Comparison of ENCODE assay signal across 25 cellular contexts in genomic region chr1:67557731-67558448, GRCh38.
DNase-seq lines count a peak whose midpoint lies in the region; ATAC-seq and TF ChIP-seq lines count a peak whose summit lies in the region.
"Had no signal": no experiment of that assay in that cellular context is flagged by ENCODE, and none has a peak within 500 bp of the region (broad histone marks: within the 10 kb centered on the region; RNA-seq: fewer than 3 reads in every experiment).

No MANE protein-coding gene starts in this region.

- H4K20me1 ChIP-seq in Karpas-422 (ENCODE audit: insufficient read depth, low read depth, low read length), result no peaks in the 10 kb centered on the region

- H3K27me3 ChIP-seq in Karpas-422 (ENCODE audit: low read length) (no peaks in the 10 kb centered on the region), right lobe of liver (no peaks in the 10 kb centered on the region), vagina (no peaks in the 10 kb centered on the region)
- H3K27me3 ChIP-seq: brain microvascular endothelial cell, left lung had no signal

- H3K27ac ChIP-seq in Karpas-422 (ENCODE audit: low read length), result no peak overlapping the region
- H3K27ac ChIP-seq in right lobe of liver, result peak overlapping the region in 2 of 3 donors; percentile 55 to 88
- H3K27ac ChIP-seq in vagina, result peak overlapping the region; percentile 64
- H3K27ac ChIP-seq: brain microvascular endothelial cell, left lung, psoas muscle had no signal

- intact Hi-C loops in right lobe of liver (cut with DNase I) (no loop called here), vagina (cut with DNase I) (loop anchor here (2.0 kb wide), 1 partner anchor 25 kb away; no protein-coding TSS in a partner anchor), mucosa of descending colon (cut with DNase I, micrococcal nuclease) (no loop called here)

- H3K4me2 ChIP-seq in Karpas-422 (ENCODE audit: low read depth, low read length, poor library complexity, severe bottlenecking), result no peak overlapping the region
- H3K4me2 ChIP-seq: GM23338, SK-N-SH had no signal

- H3K9me2 ChIP-seq in Karpas-422 (replicated peaks; ENCODE audit: insufficient read depth, low read length), result no peaks in the 10 kb centered on the region
- H3K9me2 ChIP-seq: SK-N-SH had no signal

- peak; percentile 48 to 68 (median 56) for ATAC-seq in right lobe of liver
- ATAC-seq in mucosa of descending colon, result no peak
- ATAC-seq in HG03095 (IDR thresholded peaks at IDR 0.05; ENCODE audit: unreplicated experiment), result no peak
- ATAC-seq: activated CD8-positive, alpha-beta T cell treated with anti-CD3 and anti-CD28 coated beads for 36 hours; GM23338; left lung; psoas muscle; stimulated activated memory B cell treated with anti-CD40 and anti-IgM and Interleukin-4, amounts not matched to agents 10 μg/mL and 1 μg/mL and 100 μg/mL, for 72 hours had no signal

- WGBS in right lobe of liver (ENCODE audit: insufficient coverage, low coverage, low lambda C conversion rate, missing lambda C conversion rate), result 41% methylated on average over 11 of the region's 11 CpGs

- TF ChIP-seq POLR2A in right lobe of liver (IDR thresholded peaks at IDR 0.05) (no peak), vagina (IDR thresholded peaks at IDR 0.05) (no peak)

- no peaks in the 10 kb centered on the region for H3K36me3 ChIP-seq in Karpas-422 (ENCODE audit: insufficient read depth, low read length)
- H3K36me3 ChIP-seq in right lobe of liver, result no peaks in the 10 kb centered on the region
- H3K36me3 ChIP-seq in vagina, result no peaks in the 10 kb centered on the region
- no peaks in the 10 kb centered on the region for H3K36me3 ChIP-seq in mucosa of descending colon (ENCODE audit: low read depth)
- H3K36me3 ChIP-seq: brain microvascular endothelial cell, left lung had no signal

- H3K79me2 ChIP-seq in Karpas-422 (ENCODE audit: low read length), result no peaks in the 10 kb centered on the region

- H3K4me3 ChIP-seq in Karpas-422 (ENCODE audit: low read length), result no peak overlapping the region
- no peak overlapping the region for H3K4me3 ChIP-seq in right lobe of liver
- no peak overlapping the region for H3K4me3 ChIP-seq in vagina
- no peak overlapping the region for H3K4me3 ChIP-seq in mucosa of descending colon
- H3K4me3 ChIP-seq: GM23338, left lung, psoas muscle had no signal

- no peak overlapping the region for H2AFZ ChIP-seq in Karpas-422 (ENCODE audit: low read length)
- H2AFZ ChIP-seq: GM23338 had no signal

- H3K9me3 ChIP-seq in Karpas-422 (ENCODE audit: low read length) (no peaks in the 10 kb centered on the region), right lobe of liver (no peaks in the 10 kb centered on the region), vagina (no peaks in the 10 kb centered on the region), mucosa of descending colon (no peaks in the 10 kb centered on the region)
- H3K9me3 ChIP-seq: left lung, psoas muscle, SK-N-SH had no signal

- H3K4me1 ChIP-seq in Karpas-422 (ENCODE audit: low read length) (peaks cover 68% of the 10 kb centered on the region), right lobe of liver (peaks cover 0 to 58% (median 21%) of the 10 kb centered on the region in 4 donors), vagina (peaks cover 49% of the 10 kb centered on the region), mucosa of descending colon (ENCODE audit: low read depth) (peaks cover 11% of the 10 kb centered on the region)

- no peak overlapping the region for H3K9ac ChIP-seq in Karpas-422 (ENCODE audit: low read length)
- H3K9ac ChIP-seq: SK-N-SH had no signal

- TF ChIP-seq CTCF in right lobe of liver (IDR thresholded peaks at IDR 0.05), result no peak
- TF ChIP-seq CTCF in vagina (IDR thresholded peaks at IDR 0.05), result no peak
- no peak for TF ChIP-seq CTCF in mucosa of descending colon (IDR thresholded peaks at IDR 0.05)

- DNase-seq in Karpas-422 (peak; percentile 14), SKM-1 treated with dmso at 0.1 percent for 144 hours (lab: John Stamatoyannopoulos, UW; ENCODE audit: unreplicated experiment) (peak; percentile 66), right lobe of liver (no peak), vagina (ENCODE audit: extremely low spot score in 2 of 2) (no peak), NCI-H2196 treated with DMSO at 0.1 percent for 48 hours (lab: John Stamatoyannopoulos, UW; ENCODE audit: unreplicated experiment) (no peak), mucosa of descending colon (no peak)
- DNase-seq: activated CD4-positive, CD25-positive, alpha-beta regulatory T cell treated with anti-CD3 and anti-CD28 coated beads, Interleukin-2, amount 50 U/mL, for 72 hours; activated CD8-positive, alpha-beta T cell treated with anti-CD3 and anti-CD28 coated beads for 36 hours; activated gamma-delta T cell; brain microvascular endothelial cell; CD4-positive, alpha-beta memory T cell; effector CD8-positive, alpha-beta T cell; foreskin fibroblast; left lung; midbrain; NCI-H2029; NCI-H446 treated with DMSO at 0.1 percent for 48 hours; psoas muscle; SK-N-SH; small intestine; stimulated activated CD4-positive, alpha-beta T cell treated with anti-CD3 and anti-CD28 coated beads, Interleukin-2, amount 100 ng/mL, for 24 hours; T-helper 9 cell had no signal

Comparison
In these comparisons a context has a peak if more than half of its experiments do, and no peak if none do; other contexts are left out.
1. DNase-seq: peak in Karpas-422 (single experiment) and SKM-1 treated with dmso at 0.1 percent for 144 hours (single experiment); none in right lobe of liver (0 of 3), vagina (0 of 2), NCI-H2196 treated with DMSO at 0.1 percent for 48 hours (single experiment) and mucosa of descending colon (0 of 3).
2. ATAC-seq: peak in right lobe of liver (4 of 4); none in mucosa of descending colon (single experiment) and HG03095 (single experiment).